8 cellular contexts compared by ENCODE assay signal in genomic region chr15:92900712-92901052, GRCh38. TPM values are rescaled to one million over a fixed set of nuclear protein-coding genes. Genes with fewer than 3 reads are reported as not detected.
A peak's percentile ranks its signal among the peaks of the same experiment; 100 is the strongest.
DNase-seq lines count a peak whose midpoint lies in the region; ATAC-seq and TF ChIP-seq lines count a peak whose summit lies in the region.

No MANE protein-coding gene starts in this region.

- H3K4me1 ChIP-seq in SJCRH30, result peaks cover 8% of the 10 kb centered on the region; the same call in 1 of the 2 replicates
- H3K4me1 ChIP-seq in esophagus squamous epithelium, result peaks cover 0 to 74% (median 17%) of the 10 kb centered on the region in 3 donors
- peaks cover 7% of the 10 kb centered on the region for H3K4me1 ChIP-seq in prostate gland (replicated peaks)

- DNase-seq in GM12865 (ENCODE audit: low read depth), result no peak
- DNase-seq in SJCRH30, result no peak
- DNase-seq in esophagus squamous epithelium (lab: John Stamatoyannopoulos, UW), result no peak
- no peak for DNase-seq in prostate gland (ENCODE audit: low spot score)
- DNase-seq in activated gamma-delta T cell treated with Interleukin-2 at 50 U/mL for 16 hours, result no peak
- no peak for DNase-seq in AG08395 (ENCODE audit: low spot score)
- no peak for DNase-seq in GM19240 (ENCODE audit: insufficient read length, low spot score)

- peak overlapping the region; percentile 97 for H3K27ac ChIP-seq in SJCRH30
- peak overlapping the region; percentile 93 to 100 (median 96) for H3K27ac ChIP-seq in esophagus squamous epithelium
- H3K27ac ChIP-seq in prostate gland, result peak overlapping the region; percentile 98

- WGBS in esophagus squamous epithelium, 2 donors, result 1% methylated on average over 6 of the region's 6 CpGs
- 0% methylated on average over 6 of the region's 6 CpGs for WGBS in prostate gland

- intact Hi-C loops in esophagus squamous epithelium (cut with DNase I), result no loop called here
- intact Hi-C loops in prostate gland (cut with DNase I), result loop anchor here (2.0 to 5.0 kb wide), 2 partner anchors 18 to 93 kb away; no protein-coding TSS in a partner anchor

- TF ChIP-seq CTCF in GM12865 (IDR thresholded peaks at IDR 0.05; ENCODE audit: insufficient read depth, low read depth, low read length, missing control alignments) (no peak), esophagus squamous epithelium (IDR thresholded peaks at IDR 0.05) (no peak), prostate gland (IDR thresholded peaks at IDR 0.05) (no peak)

- H3K27me3 ChIP-seq in SJCRH30, result no peaks in the 10 kb centered on the region
- H3K27me3 ChIP-seq in esophagus squamous epithelium, result no peaks in the 10 kb centered on the region
- H3K27me3 ChIP-seq in prostate gland (replicated peaks; ENCODE audit: insufficient read depth), result no peaks in the 10 kb centered on the region

- ATAC-seq in GM19324 (IDR thresholded peaks at IDR 0.05; ENCODE audit: low FRiP score, unreplicated experiment), result no peak

- no peaks in the 10 kb centered on the region for H3K9me3 ChIP-seq in SJCRH30 (replicated peaks)
- no peaks in the 10 kb centered on the region for H3K9me3 ChIP-seq in esophagus squamous epithelium
- no peaks in the 10 kb centered on the region for H3K9me3 ChIP-seq in prostate gland

- H3K4me3 ChIP-seq in GM12865 (ENCODE audit: low read depth, low read length), result peak overlapping the region; percentile 86
- H3K4me3 ChIP-seq in SJCRH30, result peak overlapping the region; percentile 81
- H3K4me3 ChIP-seq in esophagus squamous epithelium, result peak overlapping the region; percentile 49 to 87 (median 64)
- peak overlapping the region; percentile 55 to 63 for H3K4me3 ChIP-seq in prostate gland

- TF ChIP-seq POLR2A in esophagus squamous epithelium (IDR thresholded peaks at IDR 0.05) (no peak), prostate gland (IDR thresholded peaks at IDR 0.05) (no peak)

- H3K36me3 ChIP-seq in SJCRH30 (peaks cover 63% of the 10 kb centered on the region), esophagus squamous epithelium (peaks cover 0 to 24% (median 0%) of the 10 kb centered on the region in 3 donors), prostate gland (no peaks in the 10 kb centered on the region)

RNA-seq across cellular contexts. Expression of gene CHD2, which starts 0.6 kb away (rescaled TPM):
- total RNA-seq in SJCRH30 (2014; rRNA removed; shearing (Covaris generic)), result 64.8 and 82.6 TPM in 2 replicates
- total RNA-seq in esophagus squamous epithelium (100 to 1,000 TPM in 1 of 4 donors, 10 to 100 TPM in 3; 36.1 to 132 (median 74.8) TPM), prostate gland (100 to 1,000 TPM in 1 of 2 donors, 10 to 100 TPM in 1; 76.3 to 137 TPM)
